In genomic region chr7:157554393-157555238, GRCh38 we compare ENCODE assay signal across 1 cellular context.
TF ChIP-seq lines count a peak whose summit lies in the region.

No MANE protein-coding gene starts in this region.

TF ChIP-seq in HepG2, 621 proteins besides CTCF, POLR2A, EP300 and RAD21:
- TF ChIP-seq, protein P1, sequence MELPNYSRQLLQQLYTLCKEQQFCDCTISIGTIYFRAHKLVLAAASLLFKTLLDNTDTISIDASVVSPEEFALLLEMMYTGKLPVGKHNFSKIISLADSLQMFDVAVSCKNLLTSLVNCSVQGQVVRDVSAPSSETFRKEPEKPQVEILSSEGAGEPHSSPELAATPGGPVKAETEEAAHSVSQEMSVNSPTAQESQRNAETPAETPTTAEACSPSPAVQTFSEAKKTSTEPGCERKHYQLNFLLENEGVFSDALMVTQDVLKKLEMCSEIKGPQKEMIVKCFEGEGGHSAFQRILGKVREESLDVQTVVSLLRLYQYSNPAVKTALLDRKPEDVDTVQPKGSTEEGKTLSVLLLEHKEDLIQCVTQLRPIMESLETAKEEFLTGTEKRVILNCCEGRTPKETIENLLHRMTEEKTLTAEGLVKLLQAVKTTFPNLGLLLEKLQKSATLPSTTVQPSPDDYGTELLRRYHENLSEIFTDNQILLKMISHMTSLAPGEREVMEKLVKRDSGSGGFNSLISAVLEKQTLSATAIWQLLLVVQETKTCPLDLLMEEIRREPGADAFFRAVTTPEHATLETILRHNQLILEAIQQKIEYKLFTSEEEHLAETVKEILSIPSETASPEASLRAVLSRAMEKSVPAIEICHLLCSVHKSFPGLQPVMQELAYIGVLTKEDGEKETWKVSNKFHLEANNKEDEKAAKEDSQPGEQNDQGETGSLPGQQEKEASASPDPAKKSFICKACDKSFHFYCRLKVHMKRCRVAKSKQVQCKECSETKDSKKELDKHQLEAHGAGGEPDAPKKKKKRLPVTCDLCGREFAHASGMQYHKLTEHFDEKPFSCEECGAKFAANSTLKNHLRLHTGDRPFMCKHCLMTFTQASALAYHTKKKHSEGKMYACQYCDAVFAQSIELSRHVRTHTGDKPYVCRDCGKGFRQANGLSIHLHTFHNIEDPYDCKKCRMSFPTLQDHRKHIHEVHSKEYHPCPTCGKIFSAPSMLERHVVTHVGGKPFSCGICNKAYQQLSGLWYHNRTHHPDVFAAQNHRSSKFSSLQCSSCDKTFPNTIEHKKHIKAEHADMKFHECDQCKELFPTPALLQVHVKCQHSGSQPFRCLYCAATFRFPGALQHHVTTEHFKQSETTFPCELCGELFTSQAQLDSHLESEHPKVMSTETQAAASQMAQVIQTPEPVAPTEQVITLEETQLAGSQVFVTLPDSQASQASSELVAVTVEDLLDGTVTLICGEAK (IDR thresholded peaks at IDR 0.05) = no peak
- TF ChIP-seq, protein P1 (CRISPR knock-in tag; IDR thresholded peaks at IDR 0.05) = no peak
- TF ChIP-seq DMTF1 (CRISPR knock-in tag; IDR thresholded peaks at IDR 0.05) = no peak
- no peak for TF ChIP-seq ZNF333 (CRISPR knock-in tag; IDR thresholded peaks at IDR 0.05; ENCODE audit: borderline replicate concordance)
- TF ChIP-seq, protein P2, sequence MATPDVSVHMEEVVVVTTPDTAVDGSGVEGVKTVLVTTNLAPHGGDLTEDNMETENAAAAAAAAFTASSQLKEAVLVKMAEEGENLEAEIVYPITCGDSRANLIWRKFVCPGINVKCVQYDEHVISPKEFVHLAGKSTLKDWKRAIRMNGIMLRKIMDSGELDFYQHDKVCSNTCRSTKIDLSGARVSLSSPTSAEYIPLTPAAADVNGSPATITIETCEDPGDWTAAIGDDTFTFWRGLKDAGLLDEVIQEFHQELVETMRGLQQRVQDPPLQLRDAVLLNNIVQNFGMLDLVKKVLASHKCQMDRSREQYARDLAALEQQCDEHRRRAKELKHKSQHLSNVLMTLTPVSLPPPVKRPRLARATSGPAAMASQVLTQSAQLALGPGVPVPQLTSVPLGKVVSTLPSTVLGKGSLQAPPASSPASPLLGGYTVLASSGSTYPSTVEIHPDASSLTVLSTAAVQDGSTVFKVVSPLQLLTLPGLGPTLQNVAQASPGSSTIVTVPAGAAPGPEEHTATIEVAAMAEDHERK (CRISPR knock-in tag; IDR thresholded peaks at IDR 0.05; ENCODE audit: low read depth) = no peak
- TF ChIP-seq MAFK (conservative IDR thresholded peaks at IDR 0.05 in 1 of 2, IDR thresholded peaks at IDR 0.05 in 1 of 2; ENCODE audit: low read length in 2 of 2) = peak in 1 of 2 experiments; percentile 33; a peak in 2 of 4 replicates
- TF ChIP-seq ZNF431 (CRISPR knock-in tag; IDR thresholded peaks at IDR 0.05; ENCODE audit: borderline replicate concordance, low read depth) = no peak
- 0 out of 2 replicates have a peak, but pooled peaks have one; percentile 10 for TF ChIP-seq MEIS1 (CRISPR knock-in tag; IDR thresholded peaks at IDR 0.05; ENCODE audit: borderline replicate concordance)
- TF ChIP-seq ZNF747 (CRISPR knock-in tag; IDR thresholded peaks at IDR 0.05; ENCODE audit: borderline replicate concordance) = peak; percentile 38; the same call in 1 of the 2 replicates
- TF ChIP-seq ZBTB37 (CRISPR knock-in tag; IDR thresholded peaks at IDR 0.05) = no peak
- no peak for TF ChIP-seq DR1 (CRISPR knock-in tag; IDR thresholded peaks at IDR 0.05)
- 0 out of 2 replicates have a peak, but pooled peaks have one; percentile 41 for TF ChIP-seq GLI4 (CRISPR knock-in tag; IDR thresholded peaks at IDR 0.05; ENCODE audit: borderline replicate concordance)
- TF ChIP-seq NFKBIZ (CRISPR knock-in tag; IDR thresholded peaks at IDR 0.05) = no peak
- peak; percentile 31 for TF ChIP-seq IKZF4 (CRISPR knock-in tag; IDR thresholded peaks at IDR 0.05; ENCODE audit: borderline replicate concordance, low read depth, not compliant biosample characterization)
- peak; percentile 51; the same call in 1 of the 2 replicates for TF ChIP-seq ZBTB38 (CRISPR knock-in tag; IDR thresholded peaks at IDR 0.05)
- peak; percentile 75; the same call in 1 of the 2 replicates for TF ChIP-seq HNRNPL (IDR thresholded peaks at IDR 0.05; ENCODE audit: low read depth, low read length)
- peak; percentile 30 for TF ChIP-seq ZNF883 (CRISPR knock-in tag; IDR thresholded peaks at IDR 0.05; ENCODE audit: not compliant biosample characterization)
- TF ChIP-seq MZF1 (CRISPR knock-in tag; IDR thresholded peaks at IDR 0.05; ENCODE audit: borderline replicate concordance) = no peak
- TF ChIP-seq CBX2 (IDR thresholded peaks at IDR 0.05; ENCODE audit: low read depth, low read length) = no peak
- no peak for TF ChIP-seq CBX2 (CRISPR knock-in tag; IDR thresholded peaks at IDR 0.05; ENCODE audit: low read depth)
- TF ChIP-seq ZNF792 (CRISPR knock-in tag; IDR thresholded peaks at IDR 0.05) = no peak
- TF ChIP-seq KDM5B (CRISPR knock-in tag; IDR thresholded peaks at IDR 0.05; ENCODE audit: borderline replicate concordance) = 0 out of 2 replicates have a peak, but pooled peaks have one; percentile 11
- TF ChIP-seq ZNF790 (CRISPR knock-in tag; IDR thresholded peaks at IDR 0.05; ENCODE audit: borderline replicate concordance) = no peak
- no peak for TF ChIP-seq LCORL (IDR thresholded peaks at IDR 0.05)
- no peak for TF ChIP-seq LCORL (CRISPR knock-in tag; IDR thresholded peaks at IDR 0.05)
- TF ChIP-seq, protein P3, sequence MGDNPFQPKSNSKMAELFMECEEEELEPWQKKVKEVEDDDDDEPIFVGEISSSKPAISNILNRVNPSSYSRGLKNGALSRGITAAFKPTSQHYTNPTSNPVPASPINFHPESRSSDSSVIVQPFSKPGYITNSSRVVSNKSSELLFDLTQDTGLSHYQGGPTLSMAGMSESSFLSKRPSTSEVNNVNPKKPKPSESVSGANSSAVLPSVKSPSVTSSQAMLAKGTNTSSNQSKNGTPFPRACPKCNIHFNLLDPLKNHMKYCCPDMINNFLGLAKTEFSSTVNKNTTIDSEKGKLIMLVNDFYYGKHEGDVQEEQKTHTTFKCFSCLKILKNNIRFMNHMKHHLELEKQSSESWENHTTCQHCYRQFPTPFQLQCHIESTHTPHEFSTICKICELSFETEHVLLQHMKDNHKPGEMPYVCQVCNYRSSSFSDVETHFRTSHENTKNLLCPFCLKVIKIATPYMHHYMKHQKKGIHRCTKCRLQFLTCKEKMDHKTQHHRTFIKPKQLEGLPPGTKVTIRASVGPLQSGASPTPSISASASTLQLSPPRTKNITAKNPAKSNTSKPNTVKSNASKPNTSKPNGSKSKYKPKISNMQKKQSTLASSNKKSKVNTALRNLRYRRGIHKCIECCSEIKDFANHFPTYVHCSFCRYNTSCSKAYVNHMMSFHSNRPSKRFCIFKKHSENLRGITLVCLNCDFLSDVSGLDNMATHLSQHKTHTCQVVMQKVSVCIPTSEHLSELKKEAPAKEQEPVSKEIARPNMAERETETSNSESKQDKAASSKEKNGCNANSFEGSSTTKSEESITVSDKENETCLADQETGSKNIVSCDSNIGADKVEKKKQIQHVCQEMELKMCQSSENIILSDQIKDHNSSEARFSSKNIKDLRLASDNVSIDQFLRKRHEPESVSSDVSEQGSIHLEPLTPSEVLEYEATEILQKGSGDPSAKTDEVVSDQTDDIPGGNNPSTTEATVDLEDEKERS (CRISPR knock-in tag; IDR thresholded peaks at IDR 0.05) = 0 out of 2 replicates have a peak, but pooled peaks have one; percentile 2
- TF ChIP-seq MTA1 (CRISPR knock-in tag; IDR thresholded peaks at IDR 0.05; ENCODE audit: borderline replicate concordance) = 0 out of 2 replicates have a peak, but pooled peaks have one; percentile 10
- 0 out of 2 replicates have a peak, but pooled peaks have one; percentile 7 for TF ChIP-seq ZNF552 (CRISPR knock-in tag; IDR thresholded peaks at IDR 0.05; ENCODE audit: borderline replicate concordance)
- 0 out of 2 replicates have a peak, but pooled peaks have one; percentile 29 for TF ChIP-seq ZNF598 (CRISPR knock-in tag; IDR thresholded peaks at IDR 0.05; ENCODE audit: borderline replicate concordance)
- TF ChIP-seq ZSCAN31 (CRISPR knock-in tag; IDR thresholded peaks at IDR 0.05; ENCODE audit: low read depth) = 0 out of 2 replicates have a peak, but pooled peaks have one; percentile 3
- TF ChIP-seq RBM22 (optimal IDR thresholded peaks at IDR 0.05; ENCODE audit: low read length) = no peak
- 0 out of 2 replicates have a peak, but pooled peaks have one; percentile 9 for TF ChIP-seq ZNF605 (CRISPR knock-in tag; IDR thresholded peaks at IDR 0.05)
- TF ChIP-seq ZNF230 (CRISPR knock-in tag; IDR thresholded peaks at IDR 0.05) = no peak
- TF ChIP-seq SMAD1 (CRISPR knock-in tag; IDR thresholded peaks at IDR 0.05; ENCODE audit: borderline replicate concordance, low read depth) = no peak
- no peak for TF ChIP-seq EZH2 (conservative IDR thresholded peaks at IDR 0.05; ENCODE audit: low read depth, low read length)
- peak; percentile 2; the same call in 1 of the 2 replicates for TF ChIP-seq ZNF788 (CRISPR knock-in tag; IDR thresholded peaks at IDR 0.05; ENCODE audit: borderline replicate concordance)
- TF ChIP-seq BRCA1 (CRISPR knock-in tag; IDR thresholded peaks at IDR 0.05) = no peak
